25 cellular contexts compared by ENCODE assay signal in the genomic region with DNA sequence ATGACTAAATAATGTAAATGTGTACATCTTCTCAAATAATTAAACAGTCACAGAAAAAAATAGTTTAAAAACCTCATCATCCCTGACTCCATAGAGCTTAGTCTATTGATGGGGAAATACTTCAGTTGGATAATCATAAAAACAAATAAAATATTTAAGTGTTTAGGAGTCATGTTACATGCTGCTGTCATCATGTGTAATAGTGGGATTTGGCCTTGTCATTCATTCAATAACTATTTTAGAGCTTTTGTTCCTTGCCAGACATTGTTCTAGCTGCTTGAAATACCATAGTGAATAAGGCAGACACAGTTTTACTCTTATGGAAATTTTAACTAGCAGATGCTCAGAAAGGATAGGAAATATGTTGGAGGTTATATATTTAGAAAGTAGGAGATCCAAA.
DNase-seq lines count a peak whose midpoint lies in the region; ATAC-seq and TF ChIP-seq lines count a peak whose summit lies in the region.
"Had no signal": no experiment of that assay in that cellular context is flagged by ENCODE, and none has a peak within 500 bp of the region (broad histone marks: within the 10 kb centered on the region; RNA-seq: fewer than 3 reads in every experiment).

No MANE protein-coding gene starts in this region.

- POLR2A ChIA-PET in SK-N-SH (lab: Yijun Ruan, JAX): no interaction called here

- H3K79me2 ChIP-seq in SK-N-SH (ENCODE audit: insufficient read depth): no peaks in the 10 kb centered on the region
- H3K79me2 ChIP-seq: hepatocyte had no signal

- H3K4me2 ChIP-seq in SK-N-SH: no peak overlapping the region
- H3K4me2 ChIP-seq: hepatocyte had no signal

- H3K9me3 ChIP-seq in SK-N-SH (no peaks in the 10 kb centered on the region), tibial artery (peaks cover 0 to 5% (median 0%) of the 10 kb centered on the region in 3 donors)

- ATAC-seq in SK-N-SH treated with all-trans-retinoic acid at 6 μM for 48 hours (no peak), GM19035 (IDR thresholded peaks at IDR 0.05; ENCODE audit: unreplicated experiment) (no peak)
- ATAC-seq: esophagus mucosa; HepG2; natural killer cell treated with Interleukin-12 subunit alpha and Interleukin-12 subunit beta and Interleukin-15 and Interleukin-18, amount 100 ng/mL, for 72 hours had no signal

- H3K4me3 ChIP-seq in SK-N-SH (ENCODE audit: low read depth in 2 of 2, low read length in 1 of 2): no peak overlapping the region
- no peak overlapping the region for H3K4me3 ChIP-seq in tibial artery
- H3K4me3 ChIP-seq: dorsolateral prefrontal cortex, hepatocyte had no signal

- H3K9ac ChIP-seq in SK-N-SH: no peak overlapping the region

- TF ChIP-seq RAD21 in SK-N-SH (IDR thresholded peaks at IDR 0.05; ENCODE audit: low read length): no peak

- H3K36me3 ChIP-seq in SK-N-SH (replicated peaks in 1 of 2; ENCODE audit: control insufficient read depth in 1 of 2, insufficient read depth in 2 of 2, low read length in 1 of 2): no peaks in the 10 kb centered on the region
- no peaks in the 10 kb centered on the region for H3K36me3 ChIP-seq in tibial artery

- TF ChIP-seq CTCF in SK-N-SH (IDR thresholded peaks at IDR 0.05) (no peak), tibial artery (IDR thresholded peaks at IDR 0.05) (no peak)

- intact Hi-C loops in tibial artery (cut with DNase I; ENCODE audit: low total_unique reads): no loop called here

- H3K27me3 ChIP-seq in SK-N-SH (ENCODE audit: insufficient read depth): no peaks in the 10 kb centered on the region
- no peaks in the 10 kb centered on the region for H3K27me3 ChIP-seq in tibial artery
- H3K27me3 ChIP-seq: dorsolateral prefrontal cortex, hepatocyte had no signal

- peaks cover 14% of the 10 kb centered on the region for H3F3A ChIP-seq in SK-N-SH (replicated peaks; ENCODE audit: insufficient read depth)

- no peak for TF ChIP-seq EP300 in SK-N-SH (IDR thresholded peaks at IDR 0.05; ENCODE audit: borderline replicate concordance in 1 of 2, low read depth in 1 of 2, low read length in 1 of 2)

- CTCF ChIA-PET in SK-N-SH (lab: Yijun Ruan, JAX): interaction anchor here (1.0 kb wide), 1 partner anchor 1289 kb away, joined by 3 read pairs; no protein-coding TSS in a partner anchor

- no peak overlapping the region for H2AFZ ChIP-seq in SK-N-SH (ENCODE audit: low read depth)
- H2AFZ ChIP-seq: hepatocyte had no signal

- DNase-seq in SK-N-SH (no peak), amniotic epithelial cell (ENCODE audit: low read depth) (peak; percentile 34), fibroblast of peridontal ligament (ENCODE audit: extremely low read depth) (peak; percentile 34), tibial artery (no peak), CD1c-positive myeloid dendritic cell (ENCODE audit: extremely low spot score) (no peak), NCI-H1694 treated with DMSO at 0.1 percent for 48 hours (lab: John Stamatoyannopoulos, UW) (no peak)
- DNase-seq: activated CD4-positive, alpha-beta T cell treated with anti-CD3 and anti-CD28 coated beads for 1 hour; activated gamma-delta T cell treated with Interleukin-2 at 50 U/mL for 16 hours; anterior cingulate cortex; CD4-positive, alpha-beta memory T cell; dorsolateral prefrontal cortex; mesenchymal stem cell; NCI-H2029 treated with DMSO at 0.1 percent for 48 hours; NCI-H526; SIG-M5; stimulated activated CD4-positive, alpha-beta T cell treated with anti-CD3 and anti-CD28 coated beads, Interleukin-15, amount 100 ng/mL, for 24 hours; stimulated activated naive CD4-positive, alpha-beta T cell treated with Interleukin-2 at 50 U/mL for 16 hours; T1000; trophoblast cell had no signal

- peaks cover 2 to 9% of the 10 kb centered on the region in 2 experiments for H3K4me1 ChIP-seq in SK-N-SH (ENCODE audit: control insufficient read depth in 1 of 2, insufficient read depth in 2 of 2, low read depth in 1 of 2, low read length in 1 of 2)
- H3K4me1 ChIP-seq in tibial artery: no peaks in the 10 kb centered on the region

- no peaks in the 10 kb centered on the region for H3K9me2 ChIP-seq in SK-N-SH

- H3K27ac ChIP-seq in SK-N-SH (ENCODE audit: low read depth in 2 of 2, low read length in 1 of 2): peak overlapping the region in 1 of 2 experiments; percentile 38; a peak in 2 of 4 replicates
- H3K27ac ChIP-seq in tibial artery: no peak overlapping the region
- H3K27ac ChIP-seq: dorsolateral prefrontal cortex, hepatocyte had no signal

- no peaks in the 10 kb centered on the region for H4K20me1 ChIP-seq in SK-N-SH (ENCODE audit: insufficient read depth)

TF ChIP-seq in SK-N-SH, 30 proteins besides CTCF, POLR2A, EP300 and RAD21:
- TF ChIP-seq, protein P1, sequence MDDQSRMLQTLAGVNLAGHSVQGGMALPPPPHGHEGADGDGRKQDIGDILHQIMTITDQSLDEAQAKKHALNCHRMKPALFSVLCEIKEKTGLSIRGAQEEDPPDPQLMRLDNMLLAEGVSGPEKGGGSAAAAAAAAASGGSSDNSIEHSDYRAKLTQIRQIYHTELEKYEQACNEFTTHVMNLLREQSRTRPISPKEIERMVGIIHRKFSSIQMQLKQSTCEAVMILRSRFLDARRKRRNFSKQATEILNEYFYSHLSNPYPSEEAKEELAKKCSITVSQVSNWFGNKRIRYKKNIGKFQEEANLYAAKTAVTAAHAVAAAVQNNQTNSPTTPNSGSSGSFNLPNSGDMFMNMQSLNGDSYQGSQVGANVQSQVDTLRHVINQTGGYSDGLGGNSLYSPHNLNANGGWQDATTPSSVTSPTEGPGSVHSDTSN (IDR thresholded peaks at IDR 0.05): peak; percentile 42; the same call in 1 of the 2 replicates
- TF ChIP-seq NRF1 (IDR thresholded peaks at IDR 0.05; ENCODE audit: low read depth, low read length) (no peak), RXRA (IDR thresholded peaks at IDR 0.05; ENCODE audit: borderline replicate concordance, low read depth) (no peak)
TF ChIP-seq in SK-N-SH: peak in this region for 1.

TF ChIP-seq in SK-N-SH treated with all-trans-retinoic acid at 6 μM for 48 hours, 23 proteins besides CTCF, POLR2A, EP300 and RAD21:
- TF ChIP-seq SNAI2 (CRISPR knock-in tag; IDR thresholded peaks at IDR 0.05) (no peak), GLIS3 (CRISPR knock-in tag; IDR thresholded peaks at IDR 0.05) (no peak)

Comparison
In these comparisons a context has a peak if more than half of its experiments do, and no peak if none do; other contexts are left out.
1. DNase-seq: peak in amniotic epithelial cell (single experiment) and fibroblast of peridontal ligament (single experiment); none in SK-N-SH (single experiment), tibial artery (0 of 2), CD1c-positive myeloid dendritic cell (single experiment) and NCI-H1694 treated with DMSO at 0.1 percent for 48 hours (single experiment).